Comparison of ENCODE assay signal across 8 cellular contexts in genomic region chr3:128846501-128846900, GRCh38. TPM values are rescaled to one million over a fixed set of nuclear protein-coding genes. Genes with fewer than 3 reads are reported as not detected.
DNase-seq lines count a peak whose midpoint lies in the region; ATAC-seq and TF ChIP-seq lines count a peak whose summit lies in the region.

No MANE protein-coding gene starts in this region.

- H3K36me3 ChIP-seq in heart left ventricle = no peaks in the 10 kb centered on the region

- peak overlapping the region in 3 of 12 donors; percentile 48 to 60 (median 51) for H3K4me3 ChIP-seq in heart left ventricle

- no peaks in the 10 kb centered on the region; a peak in 1 of 7 replicates for H3K36me3 Mint-ChIP-seq in H9 (ENCODE audit: insufficient read depth in 1 of 3, low read depth in 3 of 3)

- no peaks in the 10 kb centered on the region for H4K20me1 ChIP-seq in H9 (ENCODE audit: control insufficient read depth, insufficient read depth, insufficient read length)

- no peak overlapping the region for H2BK12ac ChIP-seq in H9 (ENCODE audit: insufficient read length, low read depth, low read length)

- no peaks in the 10 kb centered on the region for H3K79me2 ChIP-seq in H9 (ENCODE audit: insufficient read depth, low read length)

- H3K27ac Mint-ChIP-seq in H9 = no peak overlapping the region

- peak; percentile 15 to 27 (median 22) for ATAC-seq in heart left ventricle
- ATAC-seq in HG03139 (IDR thresholded peaks at IDR 0.05; ENCODE audit: unreplicated experiment) = no peak
- ATAC-seq in HG03460 (IDR thresholded peaks at IDR 0.05; ENCODE audit: unreplicated experiment) = no peak

- H2AFZ ChIP-seq in H9 (ENCODE audit: low read length) = no peak overlapping the region

- no peak overlapping the region for H3K14ac ChIP-seq in H9 (ENCODE audit: insufficient read depth, low read length)

- no peak overlapping the region for H4K8ac ChIP-seq in H9 (replicated peaks; ENCODE audit: insufficient read length, low read depth, low read length)

- H3T11ph ChIP-seq in H9 (ENCODE audit: low read length) = no peak overlapping the region

- no peak overlapping the region for H3K4me3 Mint-ChIP-seq in H9

- no peak overlapping the region for H2BK15ac ChIP-seq in H9 (ENCODE audit: low read depth, low read length)

- intact Hi-C loops in heart left ventricle (cut with DNase I) = loop anchor here (1.0 to 10.0 kb wide), 13 partner anchors 44 to 232 kb away; no protein-coding TSS in a partner anchor

- no CpG with 5 or more reads among the region's 13 CpGs for WGBS in H9 (ENCODE audit: extremely low coverage, insufficient read length, low lambda C conversion rate)
- 62 to 69% (median 68%) methylated on average over 13 of the region's 13 CpGs for WGBS in heart left ventricle, 4 donors

- no peak for TF ChIP-seq CTCF in H9 (conservative IDR thresholded peaks at IDR 0.05)
- no peak for TF ChIP-seq CTCF in heart left ventricle (IDR thresholded peaks at IDR 0.05)

- no peak overlapping the region for H4K91ac ChIP-seq in H9 (ENCODE audit: insufficient read length, low read depth, low read length)

- H3K9me3 ChIP-seq in H9 (ENCODE audit: control insufficient read depth, low read depth, low read length) = no peaks in the 10 kb centered on the region
- H3K9me3 ChIP-seq in heart left ventricle = no peaks in the 10 kb centered on the region

- no peak overlapping the region for H4K5ac ChIP-seq in H9 (ENCODE audit: insufficient read length, low read depth, low read length)

- no peak overlapping the region for H3K27ac ChIP-seq in H9 (ENCODE audit: insufficient read length, low read depth, low read length)
- peak overlapping the region in 9 of 12 donors; percentile 77 to 91 (median 80) for H3K27ac ChIP-seq in heart left ventricle

- no peak overlapping the region for H3K18ac ChIP-seq in H9 (ENCODE audit: insufficient read length, low read depth, low read length)

- H3K56ac ChIP-seq in H9 (ENCODE audit: insufficient read length, low read depth, low read length) = no peak overlapping the region

- H3K4me2 ChIP-seq in H9 (ENCODE audit: insufficient read depth, insufficient read length, low read length) = peak overlapping the region; percentile 7

- H3K27me3 Mint-ChIP-seq in H9 (ENCODE audit: low read depth) = no peaks in the 10 kb centered on the region

- H3K23ac ChIP-seq in H9 (ENCODE audit: insufficient read length, low read depth, low read length) = no peak overlapping the region

- H3K4me1 Mint-ChIP-seq in H9 = peaks cover 22 to 24% of the 10 kb centered on the region in 2 experiments

- no peak overlapping the region for H2BK20ac ChIP-seq in H9 (ENCODE audit: low read depth, low read length, poor library complexity, severe bottlenecking)

- peaks cover 6% of the 10 kb centered on the region for H3K23me2 ChIP-seq in H9 (ENCODE audit: insufficient read length, low read depth, low read length, poor library complexity, severe bottlenecking)

- no peak overlapping the region for H2AK5ac ChIP-seq in H9 (ENCODE audit: insufficient read length, low read length)

- DNase-seq in H9 (no peak), SKM-1 treated with dmso at 0.1 percent for 144 hours (lab: John Stamatoyannopoulos, UW; ENCODE audit: unreplicated experiment) (peak; percentile 70), heart left ventricle (no peak), HuH-7.5 (ENCODE audit: low spot score) (no peak), NCI-H1417 (lab: John Stamatoyannopoulos, UW) (no peak)
- peak; percentile 12 to 19 for DNase-seq in stimulated activated CD4-positive, alpha-beta T cell treated with anti-CD3 and anti-CD28 coated beads, Interleukin-4, amount 100 ng/mL, for 4 hours

- H3K4ac ChIP-seq in H9 (ENCODE audit: low read depth, low read length) = no peak overlapping the region

- H3K4me1 ChIP-seq in H9 (ENCODE audit: insufficient read depth, low read length) (no peaks in the 10 kb centered on the region), heart left ventricle (peaks cover 0 to 21% (median 9%) of the 10 kb centered on the region in 12 donors)

- H2BK120ac ChIP-seq in H9 (ENCODE audit: low read depth, low read length, poor library complexity, severe bottlenecking) = no peak overlapping the region

- no peak overlapping the region for H2BK5ac ChIP-seq in H9 (ENCODE audit: insufficient read length, low read length)

- TF ChIP-seq POLR2A in heart left ventricle (IDR thresholded peaks at IDR 0.05) = no peak

- peaks cover 0 to 4% of the 10 kb centered on the region in 2 experiments; a peak in 3 of 5 replicates for H3K9me3 Mint-ChIP-seq in H9

- H3K27me3 ChIP-seq in H9 (ENCODE audit: insufficient read depth, low read length) (no peaks in the 10 kb centered on the region), heart left ventricle (no peaks in the 10 kb centered on the region)

- H3K9ac ChIP-seq in H9 (ENCODE audit: extremely low read depth, insufficient read length, low read length) = no peak overlapping the region

- H3K79me1 ChIP-seq in H9 (ENCODE audit: insufficient read depth, low read depth, low read length, poor library complexity, severe bottlenecking) = no peaks in the 10 kb centered on the region

RNA-seq across cellular contexts. Expression of gene ACAD9, which starts 32.9 kb away (rescaled TPM):
- total RNA-seq in H9 (2021) = 37.6 and 43.1 TPM in 2 replicates
- total RNA-seq in heart left ventricle = 10 to 100 TPM; 29.9 to 44.9 (median 36.7) TPM
- polyA plus RNA-seq in heart left ventricle = 10 to 100 TPM; 24.6 to 25.8 TPM

Comparison
In these comparisons a context has a peak if more than half of its experiments do, and no peak if none do; other contexts are left out.
1. DNase-seq: peak in SKM-1 treated with dmso at 0.1 percent for 144 hours (single experiment) and stimulated activated CD4-positive, alpha-beta T cell treated with anti-CD3 and anti-CD28 coated beads, Interleukin-4, amount 100 ng/mL, for 4 hours (2 of 2); none in H9 (single experiment), heart left ventricle (0 of 5), HuH-7.5 (single experiment) and NCI-H1417 (0 of 3).
2. ATAC-seq: peak in heart left ventricle (4 of 4); none in HG03139 (single experiment) and HG03460 (single experiment).